In genomic region chr3:109900774-109901173, GRCh38 we compare ENCODE assay signal across 18 cellular contexts.
DNase-seq lines count a peak whose midpoint lies in the region; ATAC-seq and TF ChIP-seq lines count a peak whose summit lies in the region.
"Had no signal": no experiment of that assay in that cellular context is flagged by ENCODE, and none has a peak within 500 bp of the region (broad histone marks: within the 10 kb centered on the region; RNA-seq: fewer than 3 reads in every experiment).

No MANE protein-coding gene starts in this region.

- H3K27me3 ChIP-seq in PC-3 (ENCODE audit: low read length), result no peaks in the 10 kb centered on the region
- H3K27me3 ChIP-seq in naive thymus-derived CD4-positive, alpha-beta T cell (ENCODE audit: control insufficient read depth in 2 of 2, insufficient read depth in 2 of 2, low read length in 2 of 2), result no peaks in the 10 kb centered on the region
- no peaks in the 10 kb centered on the region for H3K27me3 ChIP-seq in H7 (ENCODE audit: control insufficient read depth, insufficient read depth, low read length)
- H3K27me3 ChIP-seq: suprapubic skin had no signal

- intact Hi-C loops in PC-3 (cut with micrococcal nuclease), result no loop called here
- intact Hi-C loops in naive thymus-derived CD4-positive, alpha-beta T cell (cut with micrococcal nuclease), result no loop called here

- no peaks in the 10 kb centered on the region for H3K27me3 Mint-ChIP-seq in naive thymus-derived CD4-positive, alpha-beta T cell
- H3K27me3 Mint-ChIP-seq: B cell, memory B cell had no signal

- no peak overlapping the region for H2AFZ ChIP-seq in PC-3 (ENCODE audit: low read length)

- peak overlapping the region in 4 of 10 donors; percentile 10 to 40 (median 26) for H3K4me3 Mint-ChIP-seq in naive thymus-derived CD4-positive, alpha-beta T cell
- H3K4me3 Mint-ChIP-seq: B cell, memory B cell, natural killer cell had no signal

- H3K4me2 ChIP-seq in PC-3 (ENCODE audit: low read length), result no peak overlapping the region

- H3K9me3 ChIP-seq in PC-3 (ENCODE audit: low read length), result no peaks in the 10 kb centered on the region
- no peaks in the 10 kb centered on the region for H3K9me3 ChIP-seq in naive thymus-derived CD4-positive, alpha-beta T cell (ENCODE audit: control insufficient read depth in 2 of 3, low read length in 3 of 3)
- H3K9me3 ChIP-seq: psoas muscle, suprapubic skin had no signal

- peak overlapping the region in 5 of 9 donors; percentile 4 to 17 (median 15) for H3K27ac Mint-ChIP-seq in naive thymus-derived CD4-positive, alpha-beta T cell
- H3K27ac Mint-ChIP-seq: B cell, memory B cell, natural killer cell had no signal

- POLR2A ChIA-PET in PC-3 (lab: Charles Lee; ENCODE audit: unreplicated experiment), result no interaction called here
- POLR2A ChIA-PET in naive thymus-derived CD4-positive, alpha-beta T cell (lab: Charles Lee), result interaction anchor here (0.6 kb wide), 1 partner anchor 78 kb away, joined by 3 read pairs; no protein-coding TSS in a partner anchor

- H3K36me3 ChIP-seq in PC-3 (ENCODE audit: low read depth, low read length) (no peaks in the 10 kb centered on the region), H7 (replicated peaks; ENCODE audit: control insufficient read depth, insufficient read depth, low read length) (no peaks in the 10 kb centered on the region)
- H3K36me3 ChIP-seq in naive thymus-derived CD4-positive, alpha-beta T cell (ENCODE audit: control insufficient read depth in 2 of 3, insufficient read depth in 3 of 3, low read length in 3 of 3), result no peaks in the 10 kb centered on the region
- H3K36me3 ChIP-seq: suprapubic skin had no signal

- peak; percentile 91 for ATAC-seq in PC-3
- ATAC-seq in naive thymus-derived CD4-positive, alpha-beta T cell, result no peak
- ATAC-seq: natural killer cell, psoas muscle, Right ventricle myocardium inferior had no signal

- H3K9ac ChIP-seq in PC-3 (ENCODE audit: low read length), result no peak overlapping the region

- peaks cover 6 to 24% (median 21%) of the 10 kb centered on the region in 7 donors for H3K4me1 Mint-ChIP-seq in naive thymus-derived CD4-positive, alpha-beta T cell
- H3K4me1 Mint-ChIP-seq: B cell, memory B cell had no signal

- H3K27ac ChIP-seq in PC-3 (ENCODE audit: low read length), result no peak overlapping the region
- no peak overlapping the region for H3K27ac ChIP-seq in naive thymus-derived CD4-positive, alpha-beta T cell (ENCODE audit: low read depth, low read length)
- H3K27ac ChIP-seq: psoas muscle, suprapubic skin had no signal

- H4K20me1 ChIP-seq in PC-3 (ENCODE audit: low read length), result no peaks in the 10 kb centered on the region

- no peak for TF ChIP-seq CTCF in PC-3 (conservative IDR thresholded peaks at IDR 0.05; ENCODE audit: low read depth, low read length)

- peaks cover 8% of the 10 kb centered on the region for H3K4me1 ChIP-seq in PC-3 (ENCODE audit: insufficient read depth, low read length)
- peaks cover 6 to 9% of the 10 kb centered on the region in 2 donors for H3K4me1 ChIP-seq in naive thymus-derived CD4-positive, alpha-beta T cell (ENCODE audit: control insufficient read depth in 2 of 2, insufficient read depth in 2 of 2, low read length in 2 of 2)
- H3K4me1 ChIP-seq: psoas muscle, suprapubic skin had no signal

- no peaks in the 10 kb centered on the region; the same call in 1 of the 2 replicates for H3K9me2 ChIP-seq in PC-3 (replicated peaks; ENCODE audit: low read length)

- H3K4me3 ChIP-seq in PC-3 (ENCODE audit: low read length) (no peak overlapping the region), H7 (ENCODE audit: insufficient read depth, low read depth, low read length) (no peak overlapping the region)
- no peak overlapping the region for H3K4me3 ChIP-seq in naive thymus-derived CD4-positive, alpha-beta T cell (ENCODE audit: low read length)
- H3K4me3 ChIP-seq: psoas muscle, suprapubic skin had no signal

- no peaks in the 10 kb centered on the region for H3F3A ChIP-seq in PC-3 (ENCODE audit: low read length, unreplicated experiment)

- no peaks in the 10 kb centered on the region for H3K79me2 ChIP-seq in PC-3 (ENCODE audit: low read length)

- BruUV-seq in PC-3 (replicated peaks; lab: Mats Ljungman, UMichigan), result no TSS peak

- no peaks in the 10 kb centered on the region for H3K36me3 Mint-ChIP-seq in naive thymus-derived CD4-positive, alpha-beta T cell
- H3K36me3 Mint-ChIP-seq: memory B cell, natural killer cell had no signal

- CTCF ChIA-PET in PC-3 (lab: Charles Lee), result no interaction called here
- CTCF ChIA-PET in naive thymus-derived CD4-positive, alpha-beta T cell (lab: Charles Lee), result no interaction called here

- peak; percentile 53 for DNase-seq in DMS53 (lab: John Stamatoyannopoulos, UW)
- peak; percentile 63 for DNase-seq in NCI-H146 (lab: John Stamatoyannopoulos, UW)
- DNase-seq in PC-3, result peak; percentile 38
- DNase-seq in naive thymus-derived CD4-positive, alpha-beta T cell, result no peak
- DNase-seq in AG08395 (ENCODE audit: low spot score), result no peak
- DNase-seq in H7, result no peak
- no peak for DNase-seq in NCI-H774 (lab: John Stamatoyannopoulos, UW)
- DNase-seq: activated CD4-positive, alpha-beta T cell treated with anti-CD3 and anti-CD28 coated beads, Interleukin-2, amount 50 U/mL, for 1 hour; activated naive CD4-positive, alpha-beta T cell; aorta; hippocampal formation; kidney; natural killer cell; psoas muscle had no signal

- H3K9me3 Mint-ChIP-seq in naive thymus-derived CD4-positive, alpha-beta T cell, result peaks cover 0 to 4% (median 0%) of the 10 kb centered on the region in 11 donors

Comparison
In these comparisons a context has a peak if more than half of its experiments do, and no peak if none do; other contexts are left out.
1. DNase-seq: peak in DMS53 (single experiment), NCI-H146 (single experiment) and PC-3 (single experiment); none in naive thymus-derived CD4-positive, alpha-beta T cell (0 of 9), AG08395 (single experiment), H7 (single experiment) and NCI-H774 (single experiment).